In the genomic region with DNA sequence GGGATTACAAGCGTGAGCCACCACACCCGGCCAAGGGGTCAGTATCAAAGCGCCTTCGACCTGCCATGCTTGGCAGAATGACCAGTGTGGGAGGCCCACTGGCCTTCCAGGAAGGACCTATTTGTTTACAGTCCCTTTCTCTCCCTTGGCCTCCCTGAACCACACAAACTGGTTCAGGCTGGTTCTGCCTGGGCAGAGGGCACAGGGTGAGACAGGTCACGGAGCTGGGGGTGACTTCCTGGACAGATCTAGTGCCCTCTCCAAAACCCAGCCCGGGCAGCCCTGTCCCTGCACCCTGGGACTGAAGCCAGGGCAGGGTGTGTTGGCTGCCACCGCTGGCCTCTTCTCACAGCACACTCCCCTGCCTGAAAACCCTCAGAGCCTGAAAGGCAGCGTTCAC, we compare ENCODE assay signal across 1 cellular context.
TF ChIP-seq lines count a peak whose summit lies in the region.

No MANE protein-coding gene starts in this region.

TF ChIP-seq in liver, 16 proteins besides CTCF, POLR2A, EP300 and RAD21 (continued from another document):
- TF ChIP-seq, protein P1, sequence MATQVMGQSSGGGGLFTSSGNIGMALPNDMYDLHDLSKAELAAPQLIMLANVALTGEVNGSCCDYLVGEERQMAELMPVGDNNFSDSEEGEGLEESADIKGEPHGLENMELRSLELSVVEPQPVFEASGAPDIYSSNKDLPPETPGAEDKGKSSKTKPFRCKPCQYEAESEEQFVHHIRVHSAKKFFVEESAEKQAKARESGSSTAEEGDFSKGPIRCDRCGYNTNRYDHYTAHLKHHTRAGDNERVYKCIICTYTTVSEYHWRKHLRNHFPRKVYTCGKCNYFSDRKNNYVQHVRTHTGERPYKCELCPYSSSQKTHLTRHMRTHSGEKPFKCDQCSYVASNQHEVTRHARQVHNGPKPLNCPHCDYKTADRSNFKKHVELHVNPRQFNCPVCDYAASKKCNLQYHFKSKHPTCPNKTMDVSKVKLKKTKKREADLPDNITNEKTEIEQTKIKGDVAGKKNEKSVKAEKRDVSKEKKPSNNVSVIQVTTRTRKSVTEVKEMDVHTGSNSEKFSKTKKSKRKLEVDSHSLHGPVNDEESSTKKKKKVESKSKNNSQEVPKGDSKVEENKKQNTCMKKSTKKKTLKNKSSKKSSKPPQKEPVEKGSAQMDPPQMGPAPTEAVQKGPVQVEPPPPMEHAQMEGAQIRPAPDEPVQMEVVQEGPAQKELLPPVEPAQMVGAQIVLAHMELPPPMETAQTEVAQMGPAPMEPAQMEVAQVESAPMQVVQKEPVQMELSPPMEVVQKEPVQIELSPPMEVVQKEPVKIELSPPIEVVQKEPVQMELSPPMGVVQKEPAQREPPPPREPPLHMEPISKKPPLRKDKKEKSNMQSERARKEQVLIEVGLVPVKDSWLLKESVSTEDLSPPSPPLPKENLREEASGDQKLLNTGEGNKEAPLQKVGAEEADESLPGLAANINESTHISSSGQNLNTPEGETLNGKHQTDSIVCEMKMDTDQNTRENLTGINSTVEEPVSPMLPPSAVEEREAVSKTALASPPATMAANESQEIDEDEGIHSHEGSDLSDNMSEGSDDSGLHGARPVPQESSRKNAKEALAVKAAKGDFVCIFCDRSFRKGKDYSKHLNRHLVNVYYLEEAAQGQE (IDR thresholded peaks at IDR 0.05), result peak; percentile 88
TF ChIP-seq in liver: peak in this region for 15.
